ENCODE assay signal across 11 cellular contexts in genomic region chr1:23010734-23011449, GRCh38. TPM values are rescaled to one million over a fixed set of nuclear protein-coding genes. Genes with fewer than 3 reads are reported as not detected.
A peak's percentile ranks its signal among the peaks of the same experiment; 100 is the strongest.
DNase-seq lines count a peak whose midpoint lies in the region; ATAC-seq and TF ChIP-seq lines count a peak whose summit lies in the region.
"Had no signal": no experiment of that assay in that cellular context is flagged by ENCODE, and none has a peak within 500 bp of the region (broad histone marks: within the 10 kb centered on the region; RNA-seq: fewer than 3 reads in every experiment).

No MANE protein-coding gene starts in this region.

- POLR2A ChIA-PET in PC-3 (lab: Charles Lee; ENCODE audit: unreplicated experiment) = interaction anchor here (0.6 kb wide), 3 partner anchors 56 to 347 kb away, joined by 4 to 22 read pairs (median 11); no protein-coding TSS in a partner anchor

- ATAC-seq in PC-3 (peak; percentile 98), psoas muscle (no peak), HG02973 (IDR thresholded peaks at IDR 0.05; ENCODE audit: unreplicated experiment) (no peak)

- H3K4me3 ChIP-seq in PC-3 (ENCODE audit: low read length) (peak overlapping the region; percentile 39; the same call in 1 of the 2 replicates), psoas muscle (no peak overlapping the region), right atrium auricular region (no peak overlapping the region)

- peak overlapping the region; percentile 97 for H3K27ac ChIP-seq in PC-3 (ENCODE audit: low read length)
- peak overlapping the region; percentile 90 for H3K27ac ChIP-seq in epithelial cell of prostate
- peak overlapping the region; percentile 9 for H3K27ac ChIP-seq in psoas muscle
- no peak overlapping the region for H3K27ac ChIP-seq in right atrium auricular region

- 83 to 91% (median 84%) methylated on average over 13 of the region's 13 CpGs for WGBS in psoas muscle, 3 donors

- BruUV-seq in PC-3 (replicated peaks; lab: Mats Ljungman, UMichigan) = TSS peak; percentile 95

- peaks cover 3% of the 10 kb centered on the region for H3F3A ChIP-seq in PC-3 (ENCODE audit: low read length, unreplicated experiment)

- H3K4me2 ChIP-seq in PC-3 (ENCODE audit: low read length) = peak overlapping the region; percentile 79

- H3K4me1 ChIP-seq in PC-3 (ENCODE audit: insufficient read depth, low read length) (peaks cover 24% of the 10 kb centered on the region), psoas muscle (no peaks in the 10 kb centered on the region), right atrium auricular region (no peaks in the 10 kb centered on the region)

- H3K9me2 ChIP-seq in PC-3 (replicated peaks; ENCODE audit: low read length) = no peaks in the 10 kb centered on the region

- intact Hi-C loops in PC-3 (cut with micrococcal nuclease) = loop anchor here (1.0 to 2.0 kb wide), 2 partner anchors 8 to 34 kb away; partner anchors contain the start of gene KDM1A
- intact Hi-C loops in psoas muscle (cut with DNase I) = no loop called here

- 0 out of 2 replicates have a peak overlapping the region, but pooled peaks have one; percentile 18 for H2AFZ ChIP-seq in PC-3 (ENCODE audit: low read length)

- no peaks in the 10 kb centered on the region for H3K79me2 ChIP-seq in PC-3 (ENCODE audit: low read length)

- H3K27me3 ChIP-seq in PC-3 (ENCODE audit: low read length) (no peaks in the 10 kb centered on the region), psoas muscle (ENCODE audit: insufficient read depth in 3 of 3, low read length in 2 of 3) (no peaks in the 10 kb centered on the region), right atrium auricular region (no peaks in the 10 kb centered on the region)

- peak overlapping the region; percentile 89 for H3K9ac ChIP-seq in PC-3 (ENCODE audit: low read length)

- DNase-seq in H4 (ENCODE audit: low spot score) (peak; percentile 56), PC-3 (peak; percentile 98), epithelial cell of prostate (ENCODE audit: low read depth, low spot score) (peak; percentile 88), psoas muscle (no peak), DMS79 treated with DMSO at 0.1 percent for 48 hours (lab: John Stamatoyannopoulos, UW) (no peak), right atrium auricular region (ENCODE audit: low spot score) (no peak), NCI-H2107 (lab: John Stamatoyannopoulos, UW) (no peak)
- DNase-seq: caudate nucleus, hypothalamus had no signal

- CTCF ChIA-PET in PC-3 (lab: Charles Lee) = interaction anchor here (0.6 kb wide), 2 partner anchors 545 to 734 kb away, joined by 3 to 12 read pairs; no protein-coding TSS in a partner anchor

- TF ChIP-seq CTCF in PC-3 (conservative IDR thresholded peaks at IDR 0.05; ENCODE audit: low read depth, low read length) = no peak
- TF ChIP-seq CTCF in psoas muscle (IDR thresholded peaks at IDR 0.05) = no peak
- TF ChIP-seq CTCF in right atrium auricular region (IDR thresholded peaks at IDR 0.05) = no peak

- no peaks in the 10 kb centered on the region for H4K20me1 ChIP-seq in PC-3 (ENCODE audit: low read length)

- H3K9me3 ChIP-seq in PC-3 (ENCODE audit: low read length) (no peaks in the 10 kb centered on the region), psoas muscle (no peaks in the 10 kb centered on the region), right atrium auricular region (no peaks in the 10 kb centered on the region)

- H3K36me3 ChIP-seq in PC-3 (ENCODE audit: low read depth, low read length) = no peaks in the 10 kb centered on the region
- no peaks in the 10 kb centered on the region for H3K36me3 ChIP-seq in psoas muscle (ENCODE audit: insufficient read depth in 1 of 2, low read depth in 1 of 2)
- no peaks in the 10 kb centered on the region for H3K36me3 ChIP-seq in right atrium auricular region

RNA-seq across cellular contexts. Expression of gene TEX46, which starts 4.8 kb away (rescaled TPM):
- total RNA-seq in H4 (2014; rRNA removed; shearing (Covaris generic)) = not detected in 2 replicates
- total RNA-seq in PC-3 (2014; rRNA removed) (not detected in 2 replicates), psoas muscle (not detected), right atrium auricular region (not detected)
- not detected for polyA plus RNA-seq in psoas muscle
- total RNA-seq: NCI-H460 had no signal

RNA-seq across cellular contexts. Expression of gene KDM1A, which starts 8.4 kb away (rescaled TPM):
- 97.1 and 111 TPM in 2 replicates for total RNA-seq in H4 (2014; rRNA removed; shearing (Covaris generic))
- total RNA-seq in PC-3 (2014; rRNA removed) = 186 and 229 TPM in 2 replicates
- 10 to 100 TPM; 37.5 to 46.3 (median 42.8) TPM for total RNA-seq in psoas muscle
- 10 to 100 TPM; 29.1 to 49.2 (median 35.8) TPM for polyA plus RNA-seq in psoas muscle
- total RNA-seq in right atrium auricular region = 10 to 100 TPM; 28.2 to 34.9 TPM

RNA-seq across cellular contexts. Expression of gene LACTBL1, which starts 38.2 kb away (rescaled TPM):
- total RNA-seq in H4 (2014; rRNA removed; shearing (Covaris generic)) = not detected in 2 replicates
- total RNA-seq in PC-3 (2014; rRNA removed) = not detected in 2 replicates
- total RNA-seq in psoas muscle = not detected
- not detected for polyA plus RNA-seq in psoas muscle
- total RNA-seq in right atrium auricular region = not detected
- total RNA-seq: NCI-H460 had no signal

Comparison
In these comparisons a context has a peak if more than half of its experiments do, and no peak if none do; other contexts are left out.
1. DNase-seq: peak in H4 (single experiment), PC-3 (single experiment) and epithelial cell of prostate (single experiment); none in psoas muscle (0 of 2), DMS79 treated with DMSO at 0.1 percent for 48 hours (single experiment), right atrium auricular region (single experiment) and NCI-H2107 (single experiment).
2. H3K27ac ChIP-seq: peak in PC-3 (single experiment), epithelial cell of prostate (single experiment) and psoas muscle (single experiment); none in right atrium auricular region (0 of 2).